9 cellular contexts compared by ENCODE assay signal in the genomic region with DNA sequence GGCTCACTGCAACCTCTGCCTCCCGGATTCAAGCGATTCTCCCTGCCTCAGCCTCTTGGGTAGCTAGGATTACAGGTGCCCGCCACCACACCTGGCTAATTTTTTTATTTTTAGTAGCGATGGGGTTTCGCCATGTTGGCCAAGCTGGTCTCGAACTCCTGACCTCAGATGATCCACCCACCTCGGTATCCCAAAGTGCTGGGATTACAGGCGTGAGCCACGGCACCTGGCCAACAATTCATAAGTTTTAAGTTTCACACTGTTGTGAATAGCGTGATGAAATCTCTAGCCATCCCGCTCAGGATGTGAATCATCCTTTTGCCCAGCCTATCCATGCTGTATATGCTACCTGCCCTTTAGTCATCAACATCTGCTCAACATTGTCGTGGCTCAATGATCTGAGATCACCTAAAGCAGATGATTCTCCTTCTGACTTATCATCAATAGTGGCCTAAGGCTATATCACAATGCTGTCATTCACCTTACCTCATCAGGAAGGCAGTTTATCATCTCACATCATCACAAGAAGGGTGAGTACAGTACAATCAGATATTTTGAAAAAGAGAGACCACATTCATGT. TPM values are rescaled to one million over a fixed set of nuclear protein-coding genes. Genes with fewer than 3 reads are reported as not detected.
A peak's percentile ranks its signal among the peaks of the same experiment; 100 is the strongest.
DNase-seq lines count a peak whose midpoint lies in the region; ATAC-seq and TF ChIP-seq lines count a peak whose summit lies in the region.
"Had no signal": no experiment of that assay in that cellular context is flagged by ENCODE, and none has a peak within 500 bp of the region (broad histone marks: within the 10 kb centered on the region; RNA-seq: fewer than 3 reads in every experiment).

No MANE protein-coding gene starts in this region.

- peaks cover 6% of the 10 kb centered on the region for H3K36me3 ChIP-seq in upper lobe of right lung

- no peak overlapping the region for H3K4me3 ChIP-seq in upper lobe of right lung

- no peak for ATAC-seq in HG03108 (IDR thresholded peaks at IDR 0.05; ENCODE audit: unreplicated experiment)
- no peak for ATAC-seq in upper lobe of right lung

- H3K27ac ChIP-seq in upper lobe of right lung, result no peak overlapping the region

- H3K9me3 ChIP-seq in upper lobe of right lung, result no peaks in the 10 kb centered on the region

- peak overlapping the region; percentile 93 for H3K4me3 Mint-ChIP-seq in activated T-helper 2 cell treated with anti-CD3 and anti-CD28 coated beads, Interferon-gamma antibody, Interleukin-2, Interleukin-4, amounts not matched to agents 10 μg/mL and 5 μg/mL and 100 μg/mL, durations not matched to agents 14 hours and 24 hours and 36 hours (ENCODE audit: low read depth)

- peaks cover 54% of the 10 kb centered on the region for H3K4me1 ChIP-seq in upper lobe of right lung

- peaks cover 60% of the 10 kb centered on the region for H3K4me1 Mint-ChIP-seq in activated T-helper 2 cell treated with anti-CD3 and anti-CD28 coated beads, Interferon-gamma antibody, Interleukin-2, Interleukin-4, amounts not matched to agents 10 μg/mL and 5 μg/mL and 100 μg/mL, durations not matched to agents 14 hours and 24 hours and 36 hours (ENCODE audit: low read depth)

- intact Hi-C loops in activated T-helper 2 cell treated with anti-CD3 and anti-CD28 coated beads, Interferon-gamma antibody, Interleukin-2, Interleukin-4, amounts not matched to agents 10 μg/mL and 5 μg/mL and 100 μg/mL, durations not matched to agents 14 hours and 24 hours and 36 hours (cut with micrococcal nuclease), result loop anchor here (2.0 to 10.0 kb wide), 6 partner anchors 18 to 490 kb away; a partner anchor contains a TSS
- intact Hi-C loops in upper lobe of right lung (cut with DNase I), result no loop called here

- no peak for TF ChIP-seq CTCF in upper lobe of right lung (IDR thresholded peaks at IDR 0.05)

- no peaks in the 10 kb centered on the region for H3K9me3 Mint-ChIP-seq in activated T-helper 2 cell treated with anti-CD3 and anti-CD28 coated beads, Interferon-gamma antibody, Interleukin-2, Interleukin-4, amounts not matched to agents 10 μg/mL and 5 μg/mL and 100 μg/mL, durations not matched to agents 14 hours and 24 hours and 36 hours

- H3K27me3 Mint-ChIP-seq in activated T-helper 2 cell treated with anti-CD3 and anti-CD28 coated beads, Interferon-gamma antibody, Interleukin-2, Interleukin-4, amounts not matched to agents 10 μg/mL and 5 μg/mL and 100 μg/mL, durations not matched to agents 14 hours and 24 hours and 36 hours (ENCODE audit: low read depth), result no peaks in the 10 kb centered on the region

- H3K27me3 ChIP-seq in upper lobe of right lung, result no peaks in the 10 kb centered on the region

- DNase-seq in COLO668 (lab: John Stamatoyannopoulos, UW; ENCODE audit: unreplicated experiment), result peak; percentile 29
- DNase-seq in LHCN-M2 (ENCODE audit: low read depth), result peak; percentile 83
- DNase-seq in activated T-helper 2 cell treated with anti-CD3 and anti-CD28 coated beads, Interferon-gamma antibody, Interleukin-2, Interleukin-4, amounts not matched to agents 10 μg/mL and 5 μg/mL and 100 μg/mL, durations not matched to agents 14 hours and 24 hours and 36 hours (ENCODE audit: low spot score), result no peak
- DNase-seq in kidney tubule cell (ENCODE audit: low spot score), result peak; percentile 98
- DNase-seq in medulla oblongata (ENCODE audit: extremely low spot score), result no peak
- DNase-seq in NCI-H510A (lab: John Stamatoyannopoulos, UW), result no peak
- no peak for DNase-seq in upper lobe of right lung
- DNase-seq: effector CD4-positive, alpha-beta T cell had no signal

- peak overlapping the region; percentile 56 for H3K27ac Mint-ChIP-seq in activated T-helper 2 cell treated with anti-CD3 and anti-CD28 coated beads, Interferon-gamma antibody, Interleukin-2, Interleukin-4, amounts not matched to agents 10 μg/mL and 5 μg/mL and 100 μg/mL, durations not matched to agents 14 hours and 24 hours and 36 hours

- peaks cover 53% of the 10 kb centered on the region for H3K36me3 Mint-ChIP-seq in activated T-helper 2 cell treated with anti-CD3 and anti-CD28 coated beads, Interferon-gamma antibody, Interleukin-2, Interleukin-4, amounts not matched to agents 10 μg/mL and 5 μg/mL and 100 μg/mL, durations not matched to agents 14 hours and 24 hours and 36 hours (ENCODE audit: low read depth)

RNA-seq across cellular contexts. Expression of a gene that starts 2.6 kb away (rescaled TPM):
- total RNA-seq in LHCN-M2 (2014; rRNA removed) (58.6 and 87.5 TPM in 2 replicates), upper lobe of right lung (56.2 TPM)
- polyA plus RNA-seq in LHCN-M2 (2012), result 131 TPM
- 138 and 139 TPM in 2 replicates for total RNA-seq in activated T-helper 2 cell treated with anti-CD3 and anti-CD28 coated beads, Interferon-gamma antibody, Interleukin-2, Interleukin-4, amounts not matched to agents 10 μg/mL and 5 μg/mL and 100 μg/mL, durations not matched to agents 14 hours and 24 hours and 36 hours

RNA-seq across cellular contexts. Expression of a gene that starts 2.7 kb away (rescaled TPM):
- total RNA-seq in LHCN-M2 (2014; rRNA removed), result 25.6 and 28.4 TPM in 2 replicates
- polyA plus RNA-seq in LHCN-M2 (2012), result 41.1 TPM
- total RNA-seq in activated T-helper 2 cell treated with anti-CD3 and anti-CD28 coated beads, Interferon-gamma antibody, Interleukin-2, Interleukin-4, amounts not matched to agents 10 μg/mL and 5 μg/mL and 100 μg/mL, durations not matched to agents 14 hours and 24 hours and 36 hours, result 47.5 and 48.5 TPM in 2 replicates
- total RNA-seq in upper lobe of right lung, result 42.1 TPM

RNA-seq across cellular contexts. Expression of a gene that starts 17.1 kb away (rescaled TPM):
- total RNA-seq in LHCN-M2 (2014; rRNA removed) (0.29 and 0.71 TPM in 2 replicates), upper lobe of right lung (3.2 TPM)
- 0.58 TPM for polyA plus RNA-seq in LHCN-M2 (2012)
- total RNA-seq in activated T-helper 2 cell treated with anti-CD3 and anti-CD28 coated beads, Interferon-gamma antibody, Interleukin-2, Interleukin-4, amounts not matched to agents 10 μg/mL and 5 μg/mL and 100 μg/mL, durations not matched to agents 14 hours and 24 hours and 36 hours, result not detected in 2 replicates

RNA-seq across cellular contexts. Expression of a gene that starts 17.2 kb away (rescaled TPM):
- total RNA-seq in LHCN-M2 (2014; rRNA removed), result 27.7 and 29.6 TPM in 2 replicates
- 29.1 TPM for polyA plus RNA-seq in LHCN-M2 (2012)
- 37.5 and 40.3 TPM in 2 replicates for total RNA-seq in activated T-helper 2 cell treated with anti-CD3 and anti-CD28 coated beads, Interferon-gamma antibody, Interleukin-2, Interleukin-4, amounts not matched to agents 10 μg/mL and 5 μg/mL and 100 μg/mL, durations not matched to agents 14 hours and 24 hours and 36 hours
- total RNA-seq in upper lobe of right lung, result 37.5 TPM

RNA-seq across cellular contexts. Expression of a gene that starts 25.9 kb away (rescaled TPM):
- 0.26 TPM in 1 of 2 replicates, not detected in the other for total RNA-seq in LHCN-M2 (2014; rRNA removed)
- 0.15 TPM for polyA plus RNA-seq in LHCN-M2 (2012)
- total RNA-seq in activated T-helper 2 cell treated with anti-CD3 and anti-CD28 coated beads, Interferon-gamma antibody, Interleukin-2, Interleukin-4, amounts not matched to agents 10 μg/mL and 5 μg/mL and 100 μg/mL, durations not matched to agents 14 hours and 24 hours and 36 hours, result 0.05 TPM in 1 of 2 replicates, not detected in the other
- total RNA-seq in upper lobe of right lung, result 5.4 TPM

Comparison
In these comparisons a context has a peak if more than half of its experiments do, and no peak if none do; other contexts are left out.
1. DNase-seq: peak in COLO668 (single experiment), LHCN-M2 (single experiment) and kidney tubule cell (single experiment); none in activated T-helper 2 cell treated with anti-CD3 and anti-CD28 coated beads, Interferon-gamma antibody, Interleukin-2, Interleukin-4, amounts not matched to agents 10 μg/mL and 5 μg/mL and 100 μg/mL, durations not matched to agents 14 hours and 24 hours and 36 hours (single experiment), medulla oblongata (single experiment), NCI-H510A (single experiment) and upper lobe of right lung (single experiment).